In genomic region chr6:111423960-111424846, GRCh38 we compare ENCODE assay signal across 10 cellular contexts. TPM values are rescaled to one million over a fixed set of nuclear protein-coding genes. Genes with fewer than 3 reads are reported as not detected.
A peak's percentile ranks its signal among the peaks of the same experiment; 100 is the strongest.
DNase-seq lines count a peak whose midpoint lies in the region; ATAC-seq, FAIRE-seq and TF ChIP-seq lines count a peak whose summit lies in the region.
"Had no signal": no experiment of that assay in that cellular context is flagged by ENCODE, and none has a peak within 500 bp of the region (broad histone marks: within the 10 kb centered on the region; RNA-seq: fewer than 3 reads in every experiment).

No MANE protein-coding gene starts in this region.

- no peak overlapping the region for H3K27ac ChIP-seq in H1 (ENCODE audit: low read depth, low read length)
- H3K27ac ChIP-seq in pancreas: peak overlapping the region in 1 of 4 donors; percentile 1
- no peak overlapping the region for H3K27ac ChIP-seq in CD8-positive, alpha-beta memory T cell (ENCODE audit: low read depth, low read length)

- H2BK15ac ChIP-seq in H1 (ENCODE audit: low read length): no peak overlapping the region

- no peak overlapping the region for H2BK120ac ChIP-seq in H1 (replicated peaks; ENCODE audit: low read depth, low read length)

- peak; percentile 47 for DNase-seq in Daoy (ENCODE audit: low read depth)
- DNase-seq in NCI-H774 (lab: John Stamatoyannopoulos, UW): peak; percentile 74
- DNase-seq in H1 (ENCODE audit: low read depth in 1 of 2, low spot score in 2 of 2): no peak
- peak in 4 of 6 donors; percentile 49 to 64 (median 56) for DNase-seq in pancreas
- no peak for DNase-seq in NCI-H524 treated with DMSO at 0.1 percent for 48 hours (lab: John Stamatoyannopoulos, UW)
- DNase-seq in type B pancreatic cell (ENCODE audit: extremely low spot score, unreplicated experiment): no peak
- DNase-seq in COR-L47 (lab: John Stamatoyannopoulos, UW): no peak
- no peak for DNase-seq in CD8-positive, alpha-beta memory T cell
- DNase-seq: stimulated activated CD4-positive, alpha-beta T cell treated with anti-CD3 and anti-CD28 coated beads, Interleukin-12 subunit alpha, Interleukin-12 subunit beta, amount 100 ng/mL, for 4 hours had no signal

- H4K5ac ChIP-seq in H1 (ENCODE audit: insufficient read length, low read depth, low read length): no peak overlapping the region

- H3K18ac ChIP-seq in H1 (ENCODE audit: extremely low read depth, low read length): no peak overlapping the region

- CTCF ChIA-PET in H1 (lab: Charles Lee; ENCODE audit: partially characterized antibody): interaction anchor here (0.7 to 1.1 kb wide), 2 partner anchors 150 to 182 kb away, joined by 3 read pairs; partner anchors contain the start of gene TRAF3IP2
- CTCF ChIA-PET in CD8-positive, alpha-beta memory T cell (lab: Charles Lee): no interaction called here

- peaks cover 36% of the 10 kb centered on the region for H3K36me3 Mint-ChIP-seq in type B pancreatic cell
- H3K36me3 Mint-ChIP-seq in CD8-positive, alpha-beta memory T cell: peaks cover 8 to 15% (median 11%) of the 10 kb centered on the region in 3 donors

- H3K4me1 ChIP-seq in H1 (replicated peaks in 1 of 4; ENCODE audit: control insufficient read depth in 3 of 4, insufficient read depth in 4 of 4, low read length in 3 of 4) (peaks cover 0 to 3% (median 0%) of the 10 kb centered on the region in 4 experiments; a peak in 1 of 7 replicates), pancreas (peaks cover 10 to 22% (median 10%) of the 10 kb centered on the region in 3 donors)
- H3K4me1 ChIP-seq in CD8-positive, alpha-beta memory T cell (ENCODE audit: insufficient read depth, low read length): peaks cover 8% of the 10 kb centered on the region

- ATAC-seq in pancreas: peak; percentile 78 to 95 (median 93)

- H2BK12ac ChIP-seq in H1 (ENCODE audit: low read depth, low read length): no peak overlapping the region

- H4K20me1 ChIP-seq in H1 (replicated peaks in 1 of 2; ENCODE audit: control insufficient read depth in 1 of 2, insufficient read depth in 2 of 2, low read length in 2 of 2): peaks cover 0 to 1% of the 10 kb centered on the region in 2 experiments

- peaks cover 18% of the 10 kb centered on the region for H3K4me1 Mint-ChIP-seq in type B pancreatic cell (ENCODE audit: unreplicated experiment)
- H3K4me1 Mint-ChIP-seq in CD8-positive, alpha-beta memory T cell: peaks cover 26 to 57% (median 49%) of the 10 kb centered on the region in 3 donors

- no peaks in the 10 kb centered on the region; the same call in 1 of the 2 replicates for H3K79me1 ChIP-seq in H1 (ENCODE audit: low read depth, low read length)

- no peak overlapping the region for H3K27ac Mint-ChIP-seq in type B pancreatic cell
- peak overlapping the region in 1 of 8 donors; percentile 68 for H3K27ac Mint-ChIP-seq in CD8-positive, alpha-beta memory T cell

- no peak overlapping the region for H3K4me3 Mint-ChIP-seq in type B pancreatic cell
- no peak overlapping the region for H3K4me3 Mint-ChIP-seq in CD8-positive, alpha-beta memory T cell

- no peak overlapping the region for H3K14ac ChIP-seq in H1 (ENCODE audit: insufficient read length)

- no peak for TF ChIP-seq POLR2A in H1 (IDR thresholded peaks at IDR 0.05; ENCODE audit: control extremely low read depth in 1 of 2, low read depth in 2 of 2, low read length in 2 of 2)

- peaks cover 8% of the 10 kb centered on the region for H3K9me3 Mint-ChIP-seq in type B pancreatic cell
- H3K9me3 Mint-ChIP-seq in CD8-positive, alpha-beta memory T cell: peaks cover 10 to 17% (median 14%) of the 10 kb centered on the region in 5 donors

- no peak overlapping the region for H3K23ac ChIP-seq in H1 (ENCODE audit: insufficient read length)

- no peak for TF ChIP-seq EP300 in H1 (IDR thresholded peaks at IDR 0.05; ENCODE audit: borderline replicate concordance in 1 of 2, low read depth in 2 of 2, low read length in 2 of 2)

- H3K56ac ChIP-seq in H1 (replicated peaks; ENCODE audit: insufficient read length, low read depth, low read length): no peak overlapping the region

- H2AFZ ChIP-seq in H1 (ENCODE audit: low read length): no peak overlapping the region

- intact Hi-C loops in pancreas (cut with DNase I): no loop called here

- H3K4ac ChIP-seq in H1 (replicated peaks; ENCODE audit: insufficient read length, low read depth, low read length): no peak overlapping the region

- H3K27me3 ChIP-seq in H1 (replicated peaks in 1 of 4; ENCODE audit: control insufficient read depth in 3 of 4, extremely low read depth in 1 of 4, insufficient read depth in 3 of 4, low read length in 3 of 4) (no peaks in the 10 kb centered on the region), pancreas (no peaks in the 10 kb centered on the region)
- no peaks in the 10 kb centered on the region for H3K27me3 ChIP-seq in CD8-positive, alpha-beta memory T cell (ENCODE audit: insufficient read depth, low read length, poor library complexity, severe bottlenecking)

- no peaks in the 10 kb centered on the region for H3K36me3 ChIP-seq in H1 (ENCODE audit: control insufficient read depth in 2 of 4, insufficient read depth in 4 of 4, low read length in 3 of 4)
- no peaks in the 10 kb centered on the region for H3K36me3 ChIP-seq in pancreas
- no peaks in the 10 kb centered on the region for H3K36me3 ChIP-seq in CD8-positive, alpha-beta memory T cell (ENCODE audit: insufficient read depth, low read length)

- no peak overlapping the region for H4K8ac ChIP-seq in H1 (ENCODE audit: extremely low read depth, insufficient read depth, low read length)

- TF ChIP-seq RAD21 in H1 (IDR thresholded peaks at IDR 0.05 in 1 of 2, conservative IDR thresholded peaks at IDR 0.05 in 1 of 2; ENCODE audit: low read depth in 2 of 2, low read length in 2 of 2): no peak

- 93% methylated on average over 5 of the region's 5 CpGs; no CpG with 5 or more reads in 1 of the 2 experiments for WGBS in H1 (ENCODE audit: extremely low coverage in 1 of 2, insufficient coverage in 1 of 2, insufficient read length in 1 of 2, insufficient replicate concordance in 2 of 2, low coverage in 1 of 2, low lambda C conversion rate in 2 of 2, missing lambda C conversion rate in 1 of 2), 2 experiments
- 55 to 58% methylated on average over 5 of the region's 5 CpGs for WGBS in pancreas, 2 donors

- H3K9ac ChIP-seq in H1 (replicated peaks in 1 of 4; ENCODE audit: extremely low read depth in 1 of 4, low read depth in 3 of 4, low read length in 3 of 4): no peak overlapping the region

- no peak for TF ChIP-seq CTCF in H1 (IDR thresholded peaks at IDR 0.05; ENCODE audit: control extremely low read depth in 1 of 3, insufficient read depth in 1 of 3, low read depth in 1 of 3, low read length in 3 of 3)
- no peak for TF ChIP-seq CTCF in pancreas (IDR thresholded peaks at IDR 0.05)
- TF ChIP-seq CTCF in type B pancreatic cell (conservative IDR thresholded peaks at IDR 0.05): no peak

- POLR2A ChIA-PET in H1 (lab: Charles Lee; ENCODE audit: partially characterized antibody): interaction anchor here (0.6 to 1.2 kb wide), 3 partner anchors 19 to 153 kb away, joined by 3 to 4 read pairs (median 3); no protein-coding TSS in a partner anchor
- POLR2A ChIA-PET in CD8-positive, alpha-beta memory T cell (lab: Charles Lee): no interaction called here

- no peak overlapping the region for H2BK5ac ChIP-seq in H1 (ENCODE audit: low read depth, low read length)

- no peaks in the 10 kb centered on the region for H3K27me3 Mint-ChIP-seq in type B pancreatic cell
- no peaks in the 10 kb centered on the region for H3K27me3 Mint-ChIP-seq in CD8-positive, alpha-beta memory T cell

- H3K4me2 ChIP-seq in H1 (ENCODE audit: insufficient read depth in 1 of 2, low read depth in 2 of 2, low read length in 2 of 2): no peak overlapping the region

- no peak overlapping the region for H3K4me3 ChIP-seq in H1 (ENCODE audit: extremely low read depth in 1 of 4, insufficient read depth in 2 of 4, low read depth in 3 of 4, low read length in 4 of 4)
- no peak overlapping the region for H3K4me3 ChIP-seq in pancreas
- no peak overlapping the region for H3K4me3 ChIP-seq in CD8-positive, alpha-beta memory T cell (ENCODE audit: low read length)

- FAIRE-seq in H1 (lab: Jason Lieb, UNC) (no peak), pancreas (lab: Jason Lieb, UNC) (no peak)
- FAIRE-seq: endometrium had no signal

- no peaks in the 10 kb centered on the region for H3K79me2 ChIP-seq in H1 (ENCODE audit: control insufficient read depth in 1 of 2, insufficient read depth in 2 of 2, low read length in 2 of 2)

- H4K91ac ChIP-seq in H1 (replicated peaks; ENCODE audit: insufficient read length, low read length): no peak overlapping the region

- H3K23me2 ChIP-seq in H1 (ENCODE audit: low read depth, low read length): no peaks in the 10 kb centered on the region

- H2AK5ac ChIP-seq in H1 (ENCODE audit: low read depth, low read length): no peak overlapping the region

- H2BK20ac ChIP-seq in H1 (ENCODE audit: low read length): no peak overlapping the region

- H3K9me3 ChIP-seq in H1 (ENCODE audit: insufficient read depth in 2 of 2, low read depth in 1 of 2, low read length in 1 of 2) (no peaks in the 10 kb centered on the region), pancreas (no peaks in the 10 kb centered on the region)
- H3K9me3 ChIP-seq in CD8-positive, alpha-beta memory T cell (ENCODE audit: low read length): no peaks in the 10 kb centered on the region

TF ChIP-seq in H1, 55 proteins besides CTCF, POLR2A, EP300 and RAD21:
- peak; percentile 77; the same call in 1 of the 2 replicates for TF ChIP-seq MAFK (IDR thresholded peaks at IDR 0.05; ENCODE audit: low read depth, low read length)
- TF ChIP-seq HDAC6 (IDR thresholded peaks at IDR 0.05; ENCODE audit: low read depth, low read length): no peak
- TF ChIP-seq NRF1 (IDR thresholded peaks at IDR 0.05; ENCODE audit: low read depth, low read length): no peak

RNA-seq across cellular contexts. Expression of gene REV3L, which starts 58.8 kb away (rescaled TPM):
- 7.8 and 12.1 TPM in 2 replicates for total RNA-seq in Daoy (2014; rRNA removed; shearing (Covaris generic))
- 5.0 and 6.6 TPM in 2 replicates for total RNA-seq in H1 (2021; fragmentation: NEBNext Ultra II Directional; extraction: Animal tissue kit (Norgen Biotek cat#: 25700))
- polyA plus RNA-seq in H1 (2011; rRNA removed) (1.1 and 2.1 TPM in 2 replicates), pancreas (10 to 100 TPM in 1 of 2 donors, 1 to 10 TPM in 1; 6.9 to 11.2 TPM)
- 2.8 TPM for polyA plus RNA-seq in H1 (2011; cell fraction: cytosol; rRNA removed)
- 3.3 TPM for polyA plus RNA-seq in H1 (2011; cell fraction: nucleus; rRNA removed)
- polyA plus RNA-seq in H1 (2012, experiment 1 of 2): 1.8 to 3.4 TPM (median 2.1 TPM) in 4 replicates
- polyA plus RNA-seq in H1 (2012, experiment 2 of 2): 0.17 TPM
- 2.8 TPM for polyA plus RNA-seq in H1 (2013, experiment 1 of 2)
- polyA plus RNA-seq in H1 (2013, experiment 2 of 2): 2.5 TPM
- polyA minus RNA-seq in H1 (2011; rRNA and poly(A)+ RNA removed): 9.4 and 12.6 TPM in 2 replicates
- 4.6 TPM for polyA minus RNA-seq in H1 (2011; cell fraction: cytosol; rRNA and poly(A)+ RNA removed)
- 27.3 TPM for polyA minus RNA-seq in H1 (2011; cell fraction: nucleus; rRNA and poly(A)+ RNA removed)
- total RNA-seq in pancreas (10 to 100 TPM; 11.5 to 22.0 (median 16.2) TPM), type B pancreatic cell (ENCODE audit: low replicate concordance) (28.5 and 34.4 TPM in 2 replicates)
- total RNA-seq in CD8-positive, alpha-beta memory T cell: 10 to 100 TPM; 20.8 to 27.0 TPM
- polyA plus RNA-seq in CD8-positive, alpha-beta memory T cell: 16.5 TPM

Comparison
In these comparisons a context has a peak if more than half of its experiments do, and no peak if none do; other contexts are left out.
1. DNase-seq: peak in Daoy (single experiment), NCI-H774 (single experiment) and pancreas (4 of 6); none in H1 (0 of 2), NCI-H524 treated with DMSO at 0.1 percent for 48 hours (single experiment), type B pancreatic cell (single experiment), COR-L47 (single experiment) and CD8-positive, alpha-beta memory T cell (0 of 5).